8 cellular contexts compared by ENCODE assay signal in the genomic region with DNA sequence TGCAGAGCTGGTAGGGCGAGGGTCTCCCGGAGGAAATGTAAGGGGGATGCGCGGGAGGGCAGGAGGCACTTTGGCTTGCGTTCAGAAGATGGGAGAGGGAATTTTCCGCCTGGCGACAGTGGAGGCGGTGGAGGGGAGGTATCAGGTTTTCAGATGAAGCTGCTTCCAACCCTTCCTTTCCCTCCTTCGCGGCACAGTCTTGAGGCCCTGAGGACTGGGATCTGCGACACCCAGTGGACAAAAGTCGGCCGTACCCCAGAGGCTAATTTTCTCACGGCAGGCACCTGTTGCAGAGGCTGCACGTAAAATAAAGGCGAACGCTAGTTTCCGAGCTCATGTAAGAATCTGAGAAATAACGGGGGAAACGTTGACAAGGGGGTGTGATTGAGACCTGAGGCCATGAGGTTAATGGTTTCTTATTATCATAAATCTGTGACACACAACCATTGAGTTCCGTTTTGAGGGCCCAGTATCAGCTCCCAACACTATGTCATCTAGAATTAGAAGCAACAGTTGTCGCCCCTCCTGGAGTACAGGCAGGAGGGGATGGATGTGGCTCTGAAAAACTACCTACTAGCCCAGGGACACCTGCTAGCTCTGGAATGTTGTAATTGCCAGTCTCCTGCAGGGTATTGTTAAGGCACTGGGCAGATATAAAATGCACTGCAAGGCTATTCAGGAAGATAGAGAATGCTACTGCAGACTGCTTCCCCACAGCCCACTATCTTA. TPM values are rescaled to one million over a fixed set of nuclear protein-coding genes. Genes with fewer than 3 reads are reported as not detected.
DNase-seq lines count a peak whose midpoint lies in the region; TF ChIP-seq lines count a peak whose summit lies in the region.

No MANE protein-coding gene starts in this region.

- TF ChIP-seq CTCF in GM20000 (IDR thresholded peaks at IDR 0.05; ENCODE audit: extremely low read depth, missing control alignments), result peak; percentile 32
- peak in 5 of 6 experiments; percentile 28 to 42 (median 33) for TF ChIP-seq CTCF in Peyer's patch (IDR thresholded peaks at IDR 0.05)
- peak; percentile 33 for TF ChIP-seq CTCF in glutamatergic neuron (IDR thresholded peaks at IDR 0.05; ENCODE audit: partially characterized antibody, unreplicated experiment)
- peak; percentile 59 for TF ChIP-seq CTCF in osteocyte (IDR thresholded peaks at IDR 0.05)

- H3K36me3 ChIP-seq in HUES64 (ENCODE audit: insufficient read depth, low read length), result no peaks in the 10 kb centered on the region
- H3K36me3 ChIP-seq in Peyer's patch, result no peaks in the 10 kb centered on the region
- H3K36me3 ChIP-seq in urinary bladder (ENCODE audit: insufficient read depth), result no peaks in the 10 kb centered on the region

- H3K9me3 ChIP-seq in HUES64 (ENCODE audit: insufficient read depth, low read depth, low read length) (no peaks in the 10 kb centered on the region), Peyer's patch (no peaks in the 10 kb centered on the region)

- H3K4me3 Mint-ChIP-seq in glutamatergic neuron (ENCODE audit: unreplicated experiment), result peak overlapping the region; percentile 91
- peak overlapping the region; percentile 87 for H3K4me3 Mint-ChIP-seq in osteocyte (ENCODE audit: unreplicated experiment)

- DNase-seq in COR-L47 (lab: John Stamatoyannopoulos, UW) (peak; percentile 71), GM20000 (ENCODE audit: low spot score) (peak; percentile 37), Peyer's patch (peak in 2 of 3 donors; percentile 60 to 76), glutamatergic neuron (peak; percentile 63), osteocyte (ENCODE audit: extremely low spot score, unreplicated experiment) (no peak)
- DNase-seq in activated naive CD4-positive, alpha-beta T cell treated with Interleukin-2 at 50 U/mL for 16 hours, result peak; percentile 56

- peak overlapping the region; percentile 85 for H3K4me3 ChIP-seq in HUES64 (ENCODE audit: low read length)
- peak overlapping the region; percentile 41 to 59 (median 54) for H3K4me3 ChIP-seq in Peyer's patch
- H3K4me3 ChIP-seq in urinary bladder (ENCODE audit: low read depth, low read length), result peak overlapping the region; percentile 58

- peak overlapping the region; percentile 90 for H3K27ac Mint-ChIP-seq in glutamatergic neuron (ENCODE audit: unreplicated experiment)
- H3K27ac Mint-ChIP-seq in osteocyte (ENCODE audit: unreplicated experiment), result peak overlapping the region; percentile 91

- no peaks in the 10 kb centered on the region for H3K27me3 ChIP-seq in HUES64 (ENCODE audit: insufficient read depth, low read length)
- H3K27me3 ChIP-seq in Peyer's patch, result no peaks in the 10 kb centered on the region

- WGBS in HUES64, result 8% methylated on average over 16 of the region's 22 CpGs
- WGBS in urinary bladder, result 7% methylated on average over 21 of the region's 22 CpGs

- H3K27ac ChIP-seq in HUES64 (ENCODE audit: low read depth, low read length) (no peak overlapping the region), Peyer's patch (peak overlapping the region; percentile 67 to 81 (median 75)), urinary bladder (ENCODE audit: low read depth) (no peak overlapping the region)

- H3K9me3 Mint-ChIP-seq in glutamatergic neuron (ENCODE audit: unreplicated experiment), result peaks cover 2% of the 10 kb centered on the region
- H3K9me3 Mint-ChIP-seq in osteocyte (ENCODE audit: unreplicated experiment), result no peaks in the 10 kb centered on the region

- peaks cover 1% of the 10 kb centered on the region for H3K4me1 Mint-ChIP-seq in glutamatergic neuron (ENCODE audit: low read depth, unreplicated experiment)
- H3K4me1 Mint-ChIP-seq in osteocyte (ENCODE audit: unreplicated experiment), result peaks cover 6% of the 10 kb centered on the region

- no peak overlapping the region for H3K9ac ChIP-seq in HUES64 (ENCODE audit: low read depth, low read length)

- TF ChIP-seq POLR2A in Peyer's patch (IDR thresholded peaks at IDR 0.05), result no peak

- no peaks in the 10 kb centered on the region for H3K36me3 Mint-ChIP-seq in glutamatergic neuron (ENCODE audit: unreplicated experiment)
- H3K36me3 Mint-ChIP-seq in osteocyte (ENCODE audit: unreplicated experiment), result no peaks in the 10 kb centered on the region

- H3K27me3 Mint-ChIP-seq in glutamatergic neuron (ENCODE audit: unreplicated experiment), result no peaks in the 10 kb centered on the region
- no peaks in the 10 kb centered on the region for H3K27me3 Mint-ChIP-seq in osteocyte (ENCODE audit: unreplicated experiment)

- H3K4me1 ChIP-seq in HUES64 (ENCODE audit: insufficient read depth, low read length) (0 out of 2 replicates have a peak, but pooled peaks cover 4% of the 10 kb centered on the region), Peyer's patch (no peaks in the 10 kb centered on the region), urinary bladder (ENCODE audit: insufficient read depth) (no peaks in the 10 kb centered on the region)

RNA-seq across cellular contexts. Expression of a gene that starts 1.1 kb away (rescaled TPM):
- 2.3 TPM for polyA plus RNA-seq in HUES64 (2013, experiment 1 of 2)
- polyA plus RNA-seq in HUES64 (2013, experiment 2 of 2), result 1.5 TPM
- total RNA-seq in Peyer's patch (1 to 10 TPM in 1 of 4 donors, under 1 TPM in 1, not detected in 2; 0.80 to 8.3 TPM), glutamatergic neuron (ENCODE audit: unreplicated experiment) (12.1 TPM), osteocyte (5.2 and 6.4 TPM in 2 replicates), urinary bladder (3.3 TPM)
- 2.2 TPM for polyA plus RNA-seq in urinary bladder

RNA-seq across cellular contexts. Expression of a gene that starts 37.4 kb away (rescaled TPM):
- polyA plus RNA-seq in HUES64 (2013, experiment 1 of 2), result 2.6 TPM
- polyA plus RNA-seq in HUES64 (2013, experiment 2 of 2), result 3.6 TPM
- total RNA-seq in Peyer's patch (1 to 10 TPM in 3 of 4 donors, under 1 TPM in 1; 0.67 to 3.2 (median 1.6) TPM), glutamatergic neuron (ENCODE audit: unreplicated experiment) (30.1 TPM), osteocyte (3.9 and 6.8 TPM in 2 replicates), urinary bladder (19.7 TPM)
- 1.4 TPM for polyA plus RNA-seq in urinary bladder

RNA-seq across cellular contexts. Expression of a gene that starts 43.4 kb away (rescaled TPM):
- polyA plus RNA-seq in HUES64 (2013, experiment 1 of 2), result 2.5 TPM
- 2.9 TPM for polyA plus RNA-seq in HUES64 (2013, experiment 2 of 2)
- total RNA-seq in Peyer's patch (10 to 100 TPM in 1 of 4 donors, 1 to 10 TPM in 3; 8.1 to 11.3 (median 9.6) TPM), glutamatergic neuron (ENCODE audit: unreplicated experiment) (5.7 TPM), osteocyte (4.1 and 6.1 TPM in 2 replicates), urinary bladder (23.7 TPM)
- polyA plus RNA-seq in urinary bladder, result 10.6 TPM

RNA-seq across cellular contexts. Expression of a gene that starts 52.9 kb away (rescaled TPM):
- polyA plus RNA-seq in HUES64 (2013, experiment 1 of 2), result 11.6 TPM
- 11.0 TPM for polyA plus RNA-seq in HUES64 (2013, experiment 2 of 2)
- total RNA-seq in Peyer's patch (10 to 100 TPM in 2 of 4 donors, 1 to 10 TPM in 2; 9.1 to 17.9 (median 13.8) TPM), glutamatergic neuron (ENCODE audit: unreplicated experiment) (14.9 TPM), osteocyte (11.2 and 11.7 TPM in 2 replicates), urinary bladder (34.7 TPM)
- 10.9 TPM for polyA plus RNA-seq in urinary bladder

Comparison
In these comparisons a context has a peak if more than half of its experiments do, and no peak if none do; other contexts are left out.
1. H3K27ac ChIP-seq: peak in Peyer's patch (4 of 4); none in HUES64 (single experiment) and urinary bladder (single experiment).
2. Peak in every context shown above with its lines, with median percentiles within 50 percentile points of each other: CTCF ChIP-seq and H3K4me3 ChIP-seq.